In the genomic region with DNA sequence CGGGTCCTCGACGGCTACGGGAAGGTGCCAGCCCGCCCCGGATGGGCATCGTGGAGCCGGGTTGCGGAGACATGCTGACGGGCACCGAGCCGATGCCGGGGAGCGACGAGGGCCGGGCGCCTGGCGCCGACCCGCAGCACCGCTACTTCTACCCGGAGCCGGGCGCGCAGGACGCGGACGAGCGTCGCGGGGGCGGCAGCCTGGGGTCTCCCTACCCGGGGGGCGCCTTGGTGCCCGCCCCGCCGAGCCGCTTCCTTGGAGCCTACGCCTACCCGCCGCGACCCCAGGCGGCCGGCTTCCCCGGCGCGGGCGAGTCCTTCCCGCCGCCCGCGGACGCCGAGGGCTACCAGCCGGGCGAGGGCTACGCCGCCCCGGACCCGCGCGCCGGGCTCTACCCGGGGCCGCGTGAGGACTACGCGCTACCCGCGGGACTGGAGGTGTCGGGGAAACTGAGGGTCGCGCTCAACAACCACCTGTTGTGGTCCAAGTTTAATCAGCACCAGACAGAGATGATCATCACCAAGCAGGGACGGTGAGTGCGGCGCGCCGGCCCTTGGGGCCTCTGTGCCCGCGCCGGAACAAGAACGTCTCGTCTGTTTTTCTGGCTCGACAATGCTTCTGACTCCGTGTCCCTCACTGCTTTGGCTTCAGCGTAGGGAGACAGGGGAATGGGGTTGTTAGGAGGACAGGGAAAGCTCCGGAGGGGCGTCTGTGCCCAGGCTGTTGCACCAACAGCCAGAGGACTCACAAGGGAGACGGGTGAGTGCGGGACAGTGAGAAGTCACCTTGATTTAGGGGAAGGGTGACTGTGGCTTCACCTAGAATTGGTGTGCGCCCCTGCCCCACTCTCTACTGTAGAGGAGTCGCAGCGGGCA, we compare ENCODE assay signal across 8 cellular contexts. TPM values are rescaled to one million over a fixed set of nuclear protein-coding genes. Genes with fewer than 3 reads are reported as not detected.
DNase-seq lines count a peak whose midpoint lies in the region; ATAC-seq and TF ChIP-seq lines count a peak whose summit lies in the region.

No MANE protein-coding gene starts in this region.

- peaks cover 73% of the 10 kb centered on the region for H3K4me1 Mint-ChIP-seq in activated naive CD4-positive, alpha-beta T cell treated with anti-CD3 and anti-CD28 coated beads, Interleukin-2, amount 10 ng/mL, durations not matched to agents 7 days and 5 days
- H3K4me1 Mint-ChIP-seq in activated naive CD8-positive, alpha-beta T cell treated with anti-CD3 and anti-CD28 coated beads for 36 hours, result peaks cover 61% of the 10 kb centered on the region
- peaks cover 10% of the 10 kb centered on the region for H3K4me1 Mint-ChIP-seq in type B pancreatic cell (ENCODE audit: unreplicated experiment)

- TF ChIP-seq CTCF in liver (IDR thresholded peaks at IDR 0.05; ENCODE audit: low read depth, low read length, missing input control) (no peak), type B pancreatic cell (conservative IDR thresholded peaks at IDR 0.05) (no peak)

- CTCF ChIA-PET in activated naive CD4-positive, alpha-beta T cell treated with anti-CD3 and anti-CD28 coated beads, Interleukin-2, amount 10 ng/mL, durations not matched to agents 7 days and 5 days (lab: Charles Lee), result interaction anchor here (1.0 to 5.6 kb wide), 10 partner anchors 8 to 85 kb away, joined by 3 to 98 read pairs (median 6); no protein-coding TSS in a partner anchor

- peak overlapping the region in 1 of 2 donors; percentile 12 for H3K27ac ChIP-seq in liver (ENCODE audit: low read depth in 1 of 2, low read length in 2 of 2)

- 4% methylated on average over 93 of the region's 93 CpGs for WGBS in liver

- peak overlapping the region; percentile 96 for H3K4me3 Mint-ChIP-seq in activated naive CD4-positive, alpha-beta T cell treated with anti-CD3 and anti-CD28 coated beads, Interleukin-2, amount 10 ng/mL, durations not matched to agents 7 days and 5 days
- H3K4me3 Mint-ChIP-seq in activated naive CD8-positive, alpha-beta T cell treated with anti-CD3 and anti-CD28 coated beads for 36 hours, result peak overlapping the region; percentile 100
- peak overlapping the region; percentile 76 for H3K4me3 Mint-ChIP-seq in type B pancreatic cell

- no peaks in the 10 kb centered on the region for H3K9me3 ChIP-seq in liver (ENCODE audit: control insufficient read depth in 4 of 4, low read length in 3 of 4)

- H3K9ac ChIP-seq in liver (ENCODE audit: low read depth in 1 of 2, low read length in 2 of 2), result peak overlapping the region in 1 of 2 donors; percentile 54

- H3K27me3 ChIP-seq in liver (ENCODE audit: control insufficient read depth in 4 of 4, insufficient read depth in 4 of 4, low read length in 3 of 4), result peaks cover 0 to 8% (median 5%) of the 10 kb centered on the region in 4 donors

- DNase-seq in activated naive CD4-positive, alpha-beta T cell treated with anti-CD3 and anti-CD28 coated beads, Interleukin-2, amount 10 ng/mL, durations not matched to agents 7 days and 5 days, result peak; percentile 34
- no peak for DNase-seq in activated naive CD4-positive, alpha-beta T cell treated with Interleukin-2 at 50 U/mL for 16 hours
- DNase-seq in activated naive CD8-positive, alpha-beta T cell treated with anti-CD3 and anti-CD28 coated beads for 36 hours, result no peak
- no peak for DNase-seq in type B pancreatic cell (ENCODE audit: extremely low spot score, unreplicated experiment)
- no peak for DNase-seq in kidney tubule cell (ENCODE audit: low spot score)
- DNase-seq in NCI-H510A (lab: John Stamatoyannopoulos, UW), result no peak

- no peaks in the 10 kb centered on the region for H3K36me3 Mint-ChIP-seq in activated naive CD4-positive, alpha-beta T cell treated with anti-CD3 and anti-CD28 coated beads, Interleukin-2, amount 10 ng/mL, durations not matched to agents 7 days and 5 days
- peaks cover 42% of the 10 kb centered on the region for H3K36me3 Mint-ChIP-seq in activated naive CD8-positive, alpha-beta T cell treated with anti-CD3 and anti-CD28 coated beads for 36 hours
- H3K36me3 Mint-ChIP-seq in type B pancreatic cell, result no peaks in the 10 kb centered on the region

- H3K4me3 ChIP-seq in liver (ENCODE audit: low read depth in 1 of 3, low read length in 3 of 3), result peak overlapping the region in 2 of 3 donors; percentile 8 to 43

- ATAC-seq in HG03432 (IDR thresholded peaks at IDR 0.05; ENCODE audit: unreplicated experiment), result peak; percentile 28

- peaks cover 7% of the 10 kb centered on the region for H3K27me3 Mint-ChIP-seq in activated naive CD4-positive, alpha-beta T cell treated with anti-CD3 and anti-CD28 coated beads, Interleukin-2, amount 10 ng/mL, durations not matched to agents 7 days and 5 days
- no peaks in the 10 kb centered on the region for H3K27me3 Mint-ChIP-seq in activated naive CD8-positive, alpha-beta T cell treated with anti-CD3 and anti-CD28 coated beads for 36 hours
- H3K27me3 Mint-ChIP-seq in type B pancreatic cell, result peaks cover 87% of the 10 kb centered on the region

- no peaks in the 10 kb centered on the region for H3K9me3 Mint-ChIP-seq in activated naive CD4-positive, alpha-beta T cell treated with anti-CD3 and anti-CD28 coated beads, Interleukin-2, amount 10 ng/mL, durations not matched to agents 7 days and 5 days
- no peaks in the 10 kb centered on the region for H3K9me3 Mint-ChIP-seq in activated naive CD8-positive, alpha-beta T cell treated with anti-CD3 and anti-CD28 coated beads for 36 hours
- H3K9me3 Mint-ChIP-seq in type B pancreatic cell, result no peaks in the 10 kb centered on the region

- H3K27ac Mint-ChIP-seq in activated naive CD4-positive, alpha-beta T cell treated with anti-CD3 and anti-CD28 coated beads, Interleukin-2, amount 10 ng/mL, durations not matched to agents 7 days and 5 days, result peak overlapping the region; percentile 93
- peak overlapping the region; percentile 97 for H3K27ac Mint-ChIP-seq in activated naive CD8-positive, alpha-beta T cell treated with anti-CD3 and anti-CD28 coated beads for 36 hours
- peak overlapping the region; percentile 16 for H3K27ac Mint-ChIP-seq in type B pancreatic cell

- H3K4me1 ChIP-seq in liver (ENCODE audit: control insufficient read depth in 4 of 4, insufficient read depth in 4 of 4, low read length in 3 of 4), result peaks cover 3 to 11% (median 4%) of the 10 kb centered on the region in 4 donors

- no peaks in the 10 kb centered on the region for H3K36me3 ChIP-seq in liver (ENCODE audit: control insufficient read depth in 4 of 4, insufficient read depth in 3 of 4, low read depth in 1 of 4, low read length in 3 of 4)

- no peak for TF ChIP-seq RAD21 in liver (IDR thresholded peaks at IDR 0.05)

TF ChIP-seq in liver, 16 proteins besides CTCF, POLR2A, EP300 and RAD21:
- no peak for TF ChIP-seq HNF4A (conservative IDR thresholded peaks at IDR 0.05)
- no peak for TF ChIP-seq JUND (IDR thresholded peaks at IDR 0.05)
- TF ChIP-seq, protein P1, sequence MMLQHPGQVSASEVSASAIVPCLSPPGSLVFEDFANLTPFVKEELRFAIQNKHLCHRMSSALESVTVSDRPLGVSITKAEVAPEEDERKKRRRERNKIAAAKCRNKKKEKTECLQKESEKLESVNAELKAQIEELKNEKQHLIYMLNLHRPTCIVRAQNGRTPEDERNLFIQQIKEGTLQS (IDR thresholded peaks at IDR 0.05), result no peak

RNA-seq across cellular contexts. Expression of a gene that starts 0.6 kb away (rescaled TPM):
- total RNA-seq in activated naive CD8-positive, alpha-beta T cell treated with anti-CD3 and anti-CD28 coated beads for 36 hours, result 10 to 100 TPM; 61.7 to 61.9 TPM
- total RNA-seq in liver (under 1 TPM; 0.19 to 0.59 TPM), type B pancreatic cell (ENCODE audit: low replicate concordance) (not detected in 2 replicates)
- polyA plus RNA-seq in liver, result under 1 TPM in 1 of 2 donors, not detected in 1; 0.25 TPM

RNA-seq across cellular contexts. Expression of a gene that starts 39.7 kb away (rescaled TPM):
- 10 to 100 TPM; 11.7 to 11.9 TPM for total RNA-seq in activated naive CD8-positive, alpha-beta T cell treated with anti-CD3 and anti-CD28 coated beads for 36 hours
- 1 to 10 TPM; 1.4 to 1.5 TPM for total RNA-seq in liver
- polyA plus RNA-seq in liver, result 1 to 10 TPM in 1 of 2 donors, under 1 TPM in 1; 0.25 to 2.0 TPM
- total RNA-seq in type B pancreatic cell (ENCODE audit: low replicate concordance), result 10.5 and 19.7 TPM in 2 replicates

Comparison
In these comparisons a context has a peak if more than half of its experiments do, and no peak if none do; other contexts are left out.
1. H3K27ac Mint-ChIP-seq: peak in every context shown above with its lines; median percentile 97 in activated naive CD8-positive, alpha-beta T cell treated with anti-CD3 and anti-CD28 coated beads for 36 hours; 93 in activated naive CD4-positive, alpha-beta T cell treated with anti-CD3 and anti-CD28 coated beads, Interleukin-2, amount 10 ng/mL, durations not matched to agents 7 days and 5 days; 16 in type B pancreatic cell.
2. RNA of a gene that starts 0.6 kb away (total RNA-seq): 61.7 to 61.9 TPM in activated naive CD8-positive, alpha-beta T cell treated with anti-CD3 and anti-CD28 coated beads for 36 hours; 0.19 to 0.59 TPM in liver and not detected in type B pancreatic cell; every median in the first group is over 10 times any median in the second.
3. Peak in every context shown above with its lines, with median percentiles within 50 percentile points of each other: H3K4me3 Mint-ChIP-seq.